ENCODE assay signal across 22 cellular contexts in the genomic region with DNA sequence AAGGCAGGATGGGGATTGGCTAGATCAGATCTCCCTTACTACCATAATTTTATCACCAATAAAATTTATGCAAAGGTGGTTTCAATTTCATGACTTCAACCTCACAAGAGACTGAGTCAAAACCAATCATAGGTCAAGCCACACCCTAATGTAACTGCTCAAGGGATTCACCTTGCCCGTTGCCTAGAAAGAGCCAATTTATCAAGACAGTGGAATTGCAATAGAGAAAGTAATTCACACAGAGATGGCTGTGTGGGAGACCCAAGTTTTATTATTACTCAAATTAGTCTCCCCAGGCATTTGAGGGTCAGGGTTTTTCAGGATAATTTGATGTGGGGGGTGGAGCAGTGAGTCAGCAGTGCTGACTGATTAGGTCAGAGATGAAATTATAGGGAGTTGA.
"Had no signal": no experiment of that assay in that cellular context is flagged by ENCODE, and none has a peak within 500 bp of the region (broad histone marks: within the 10 kb centered on the region; RNA-seq: fewer than 3 reads in every experiment).

No MANE protein-coding gene starts in this region.

- H3K4me3 ChIP-seq: SJCRH30 had no signal

- DNase-seq: KBM-7, MV-4-11, NCI-H1048, NCI-H1105, NCI-H1417, NCI-H1436 treated with DMSO at 0.1 percent for 48 hours, NCI-H1694, NCI-H187 treated with DMSO at 0.1 percent for 48 hours, NCI-H2029 treated with DMSO at 0.1 percent for 48 hours, NCI-H2227 treated with DMSO at 0.1 percent for 48 hours, NCI-H524, NCI-H69, NCI-H774, PC-3, SHP77 treated with DMSO at 0.1 percent for 48 hours, SJCRH30, T-helper 1 cell had no signal

- H3K27me3 ChIP-seq: SJCRH30 had no signal

- FAIRE-seq: HTR-8/SVneo had no signal

- ATAC-seq: Panc1, PC-3, Right ventricle myocardium inferior, SK-N-SH treated with all-trans-retinoic acid at 6 μM for 48 hours had no signal

- H3K27ac ChIP-seq: HL-60, SJCRH30 had no signal

- H3K36me3 ChIP-seq: SJCRH30 had no signal
